In genomic region chr12:7129647-7130536, GRCh38 we compare ENCODE assay signal across 1 cellular context.
TF ChIP-seq lines count a peak whose summit lies in the region.

CLSTN3 (plus strand) TSS chr12:7130371; CDS start chr12:7130649, 278 bp downstream.

TF ChIP-seq in HepG2, 621 proteins besides CTCF, POLR2A, EP300 and RAD21 (continued from another document and continues in another):
- no peak for TF ChIP-seq GABPA (IDR thresholded peaks at IDR 0.05; ENCODE audit: low read depth, low read length)
- TF ChIP-seq GABPA (CRISPR knock-in tag; IDR thresholded peaks at IDR 0.05; ENCODE audit: low read depth), result peak; percentile 32; the same call in 1 of the 2 replicates
- TF ChIP-seq ZNF775 (CRISPR knock-in tag; IDR thresholded peaks at IDR 0.05; ENCODE audit: borderline replicate concordance), result no peak
- TF ChIP-seq ZNF329 (CRISPR knock-in tag; IDR thresholded peaks at IDR 0.05; ENCODE audit: low read depth), result 0 out of 2 replicates have a peak, but pooled peaks have one; percentile 34
- TF ChIP-seq, protein P1, sequence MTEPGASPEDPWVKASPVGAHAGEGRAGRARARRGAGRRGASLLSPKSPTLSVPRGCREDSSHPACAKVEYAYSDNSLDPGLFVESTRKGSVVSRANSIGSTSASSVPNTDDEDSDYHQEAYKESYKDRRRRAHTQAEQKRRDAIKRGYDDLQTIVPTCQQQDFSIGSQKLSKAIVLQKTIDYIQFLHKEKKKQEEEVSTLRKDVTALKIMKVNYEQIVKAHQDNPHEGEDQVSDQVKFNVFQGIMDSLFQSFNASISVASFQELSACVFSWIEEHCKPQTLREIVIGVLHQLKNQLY (CRISPR knock-in tag; IDR thresholded peaks at IDR 0.05), result no peak; the same call in 1 of the 2 replicates
- no peak for TF ChIP-seq GZF1 (CRISPR knock-in tag; IDR thresholded peaks at IDR 0.05)
- TF ChIP-seq, protein P2, sequence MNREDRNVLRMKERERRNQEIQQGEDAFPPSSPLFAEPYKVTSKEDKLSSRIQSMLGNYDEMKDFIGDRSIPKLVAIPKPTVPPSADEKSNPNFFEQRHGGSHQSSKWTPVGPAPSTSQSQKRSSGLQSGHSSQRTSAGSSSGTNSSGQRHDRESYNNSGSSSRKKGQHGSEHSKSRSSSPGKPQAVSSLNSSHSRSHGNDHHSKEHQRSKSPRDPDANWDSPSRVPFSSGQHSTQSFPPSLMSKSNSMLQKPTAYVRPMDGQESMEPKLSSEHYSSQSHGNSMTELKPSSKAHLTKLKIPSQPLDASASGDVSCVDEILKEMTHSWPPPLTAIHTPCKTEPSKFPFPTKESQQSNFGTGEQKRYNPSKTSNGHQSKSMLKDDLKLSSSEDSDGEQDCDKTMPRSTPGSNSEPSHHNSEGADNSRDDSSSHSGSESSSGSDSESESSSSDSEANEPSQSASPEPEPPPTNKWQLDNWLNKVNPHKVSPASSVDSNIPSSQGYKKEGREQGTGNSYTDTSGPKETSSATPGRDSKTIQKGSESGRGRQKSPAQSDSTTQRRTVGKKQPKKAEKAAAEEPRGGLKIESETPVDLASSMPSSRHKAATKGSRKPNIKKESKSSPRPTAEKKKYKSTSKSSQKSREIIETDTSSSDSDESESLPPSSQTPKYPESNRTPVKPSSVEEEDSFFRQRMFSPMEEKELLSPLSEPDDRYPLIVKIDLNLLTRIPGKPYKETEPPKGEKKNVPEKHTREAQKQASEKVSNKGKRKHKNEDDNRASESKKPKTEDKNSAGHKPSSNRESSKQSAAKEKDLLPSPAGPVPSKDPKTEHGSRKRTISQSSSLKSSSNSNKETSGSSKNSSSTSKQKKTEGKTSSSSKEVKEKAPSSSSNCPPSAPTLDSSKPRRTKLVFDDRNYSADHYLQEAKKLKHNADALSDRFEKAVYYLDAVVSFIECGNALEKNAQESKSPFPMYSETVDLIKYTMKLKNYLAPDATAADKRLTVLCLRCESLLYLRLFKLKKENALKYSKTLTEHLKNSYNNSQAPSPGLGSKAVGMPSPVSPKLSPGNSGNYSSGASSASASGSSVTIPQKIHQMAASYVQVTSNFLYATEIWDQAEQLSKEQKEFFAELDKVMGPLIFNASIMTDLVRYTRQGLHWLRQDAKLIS (CRISPR knock-in tag; IDR thresholded peaks at IDR 0.05), result no peak
- TF ChIP-seq KAT8 (CRISPR knock-in tag; IDR thresholded peaks at IDR 0.05), result 0 out of 2 replicates have a peak, but pooled peaks have one; percentile 17
- TF ChIP-seq SMC3 (IDR thresholded peaks at IDR 0.05; ENCODE audit: low read length), result no peak
- no peak for TF ChIP-seq HMG20A (CRISPR knock-in tag; IDR thresholded peaks at IDR 0.05; ENCODE audit: borderline replicate concordance)
- no peak for TF ChIP-seq ZNF737 (CRISPR knock-in tag; IDR thresholded peaks at IDR 0.05; ENCODE audit: borderline replicate concordance)
- TF ChIP-seq YEATS2 (CRISPR knock-in tag; IDR thresholded peaks at IDR 0.05; ENCODE audit: borderline replicate concordance), result peak; percentile 20; the same call in 1 of the 2 replicates
- TF ChIP-seq NCOR1 (IDR thresholded peaks at IDR 0.05; ENCODE audit: borderline replicate concordance, low read length), result peak; percentile 33; the same call in 1 of the 2 replicates
- no peak for TF ChIP-seq TBP (CRISPR knock-in tag; IDR thresholded peaks at IDR 0.05)
- 0 out of 2 replicates have a peak, but pooled peaks have one; percentile 28 for TF ChIP-seq JUND (CRISPR knock-in tag; IDR thresholded peaks at IDR 0.05)
- TF ChIP-seq SMAD9 (CRISPR knock-in tag; IDR thresholded peaks at IDR 0.05), result no peak
- no peak for TF ChIP-seq MYNN (CRISPR knock-in tag; IDR thresholded peaks at IDR 0.05; ENCODE audit: low read depth)
- TF ChIP-seq HOXA5 (CRISPR knock-in tag; IDR thresholded peaks at IDR 0.05), result 0 out of 2 replicates have a peak, but pooled peaks have one; percentile 21
- no peak for TF ChIP-seq MBNL3 (CRISPR knock-in tag; conservative IDR thresholded peaks at IDR 0.05)
- TF ChIP-seq, protein P3, sequence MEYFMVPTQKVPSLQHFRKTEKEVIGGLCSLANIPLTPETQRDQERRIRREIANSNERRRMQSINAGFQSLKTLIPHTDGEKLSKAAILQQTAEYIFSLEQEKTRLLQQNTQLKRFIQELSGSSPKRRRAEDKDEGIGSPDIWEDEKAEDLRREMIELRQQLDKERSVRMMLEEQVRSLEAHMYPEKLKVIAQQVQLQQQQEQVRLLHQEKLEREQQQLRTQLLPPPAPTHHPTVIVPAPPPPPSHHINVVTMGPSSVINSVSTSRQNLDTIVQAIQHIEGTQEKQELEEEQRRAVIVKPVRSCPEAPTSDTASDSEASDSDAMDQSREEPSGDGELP (IDR thresholded peaks at IDR 0.05; ENCODE audit: borderline replicate concordance, low read depth), result peak; percentile 29; the same call in 1 of the 2 replicates
- no peak for TF ChIP-seq AKAP8 (CRISPR knock-in tag; IDR thresholded peaks at IDR 0.05)
- no peak for TF ChIP-seq TIGD3 (CRISPR knock-in tag; IDR thresholded peaks at IDR 0.05; ENCODE audit: borderline replicate concordance)
- 0 out of 2 replicates have a peak, but pooled peaks have one; percentile 40 for TF ChIP-seq ZFP36L1 (CRISPR knock-in tag; IDR thresholded peaks at IDR 0.05)
- TF ChIP-seq, protein P4, sequence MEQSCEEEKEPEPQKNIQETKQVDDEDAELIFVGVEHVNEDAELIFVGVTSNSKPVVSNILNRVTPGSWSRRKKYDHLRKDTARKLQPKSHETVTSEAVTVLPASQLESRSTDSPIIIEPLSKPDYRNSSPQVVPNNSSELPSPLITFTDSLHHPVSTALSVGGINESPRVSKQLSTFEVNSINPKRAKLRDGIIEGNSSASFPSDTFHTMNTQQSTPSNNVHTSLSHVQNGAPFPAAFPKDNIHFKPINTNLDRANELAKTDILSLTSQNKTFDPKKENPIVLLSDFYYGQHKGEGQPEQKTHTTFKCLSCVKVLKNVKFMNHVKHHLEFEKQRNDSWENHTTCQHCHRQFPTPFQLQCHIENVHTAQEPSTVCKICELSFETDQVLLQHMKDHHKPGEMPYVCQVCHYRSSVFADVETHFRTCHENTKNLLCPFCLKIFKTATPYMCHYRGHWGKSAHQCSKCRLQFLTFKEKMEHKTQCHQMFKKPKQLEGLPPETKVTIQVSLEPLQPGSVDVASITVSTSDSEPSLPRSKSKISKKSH (CRISPR knock-in tag; IDR thresholded peaks at IDR 0.05; ENCODE audit: borderline replicate concordance), result peak; percentile 54
- peak; percentile 79 for TF ChIP-seq NFYB (CRISPR knock-in tag; IDR thresholded peaks at IDR 0.05)
- no peak for TF ChIP-seq ZNF879 (CRISPR knock-in tag; IDR thresholded peaks at IDR 0.05)
- TF ChIP-seq KDM4B (CRISPR knock-in tag; IDR thresholded peaks at IDR 0.05), result no peak
- TF ChIP-seq ZNF12 (CRISPR knock-in tag; IDR thresholded peaks at IDR 0.05), result no peak
- no peak for TF ChIP-seq PRDM15 (CRISPR knock-in tag; IDR thresholded peaks at IDR 0.05)
- TF ChIP-seq ZNF740 (CRISPR knock-in tag; IDR thresholded peaks at IDR 0.05), result peak; percentile 85
- TF ChIP-seq NFE2 (CRISPR knock-in tag; IDR thresholded peaks at IDR 0.05), result no peak
- TF ChIP-seq ZBTB49 (CRISPR knock-in tag; IDR thresholded peaks at IDR 0.05; ENCODE audit: borderline replicate concordance), result no peak
- no peak for TF ChIP-seq ZNF343 (CRISPR knock-in tag; IDR thresholded peaks at IDR 0.05)
- TF ChIP-seq HNRNPK (IDR thresholded peaks at IDR 0.05; ENCODE audit: low read depth, low read length, poor library complexity, severe bottlenecking), result peak; percentile 67
- TF ChIP-seq ZNF205 (CRISPR knock-in tag; IDR thresholded peaks at IDR 0.05), result no peak
- TF ChIP-seq ZNF18 (CRISPR knock-in tag; IDR thresholded peaks at IDR 0.05; ENCODE audit: insufficient replicate concordance), result no peak
- no peak for TF ChIP-seq ZNF570 (CRISPR knock-in tag; IDR thresholded peaks at IDR 0.05; ENCODE audit: borderline replicate concordance)
- TF ChIP-seq TFDP2 (CRISPR knock-in tag; IDR thresholded peaks at IDR 0.05), result no peak
- TF ChIP-seq ZNF549 (CRISPR knock-in tag; IDR thresholded peaks at IDR 0.05), result no peak
- no peak for TF ChIP-seq SRSF4 (IDR thresholded peaks at IDR 0.05; ENCODE audit: low read depth, low read length, poor library complexity, severe bottlenecking)
- no peak for TF ChIP-seq IRF9 (CRISPR knock-in tag; IDR thresholded peaks at IDR 0.05; ENCODE audit: borderline replicate concordance)
- TF ChIP-seq ZNF274 (CRISPR knock-in tag; IDR thresholded peaks at IDR 0.05), result no peak
- TF ChIP-seq HES4 (CRISPR knock-in tag; IDR thresholded peaks at IDR 0.05; ENCODE audit: borderline replicate concordance), result 0 out of 2 replicates have a peak, but pooled peaks have one; percentile 23
- peak; percentile 87 for TF ChIP-seq ATF1 (CRISPR knock-in tag; IDR thresholded peaks at IDR 0.05)
